18 cellular contexts compared by ENCODE assay signal in genomic region chr2:733001-733400, GRCh38. TPM values are rescaled to one million over a fixed set of nuclear protein-coding genes. Genes with fewer than 3 reads are reported as not detected.
A peak's percentile ranks its signal among the peaks of the same experiment; 100 is the strongest.
DNase-seq lines count a peak whose midpoint lies in the region; ATAC-seq, FAIRE-seq and TF ChIP-seq lines count a peak whose summit lies in the region.
"Had no signal": no experiment of that assay in that cellular context is flagged by ENCODE, and none has a peak within 500 bp of the region (broad histone marks: within the 10 kb centered on the region; RNA-seq: fewer than 3 reads in every experiment).

No MANE protein-coding gene starts in this region.

- BruUV-seq in HepG2 (replicated peaks; lab: Mats Ljungman, UMichigan): no TSS peak

- H3K27ac Mint-ChIP-seq in type B pancreatic cell: no peak overlapping the region
- H3K27ac Mint-ChIP-seq: CD4-positive, CD25-positive, alpha-beta regulatory T cell; CD8-positive, alpha-beta memory T cell; GM23338 had no signal

- in situ Hi-C loops in HepG2 (cut with HindIII; ENCODE audit: extremely low pct_ligation_motif_present, low pct_unique_long_range_greater_than_20kb): no loop called here

- H3K9ac ChIP-seq in HepG2 (ENCODE audit: insufficient read depth, low read depth, low read length): no peak overlapping the region

- intact Hi-C loops in HepG2 (cut with micrococcal nuclease; ENCODE audit: unreplicated experiment): no loop called here
- intact Hi-C loops in right lobe of liver (cut with DNase I): no loop called here
- intact Hi-C loops in esophagus muscularis mucosa (cut with DNase I): no loop called here

- H3K4me3 ChIP-seq in HepG2 (replicated peaks in 1 of 3; ENCODE audit: insufficient read depth in 1 of 3, low read depth in 2 of 3, low read length in 3 of 3) (no peak overlapping the region), right lobe of liver (no peak overlapping the region), H7 (ENCODE audit: insufficient read depth, low read depth, low read length) (no peak overlapping the region), esophagus muscularis mucosa (no peak overlapping the region)
- H3K4me3 ChIP-seq: GM23338 had no signal

- H2AFZ ChIP-seq in HepG2 (ENCODE audit: low read length): no peak overlapping the region
- H2AFZ ChIP-seq: GM23338 had no signal

- no peak for FAIRE-seq in HepG2 (lab: Jason Lieb, UNC)
- FAIRE-seq: G401.6, GM12891, H54 had no signal

- no peak overlapping the region for H3K4me2 ChIP-seq in HepG2 (ENCODE audit: low read depth, low read length)
- H3K4me2 ChIP-seq: GM23338 had no signal

- H3K79me2 ChIP-seq in HepG2 (ENCODE audit: insufficient read depth, low read length): no peaks in the 10 kb centered on the region

- no peaks in the 10 kb centered on the region for H3K36me3 Mint-ChIP-seq in type B pancreatic cell
- H3K36me3 Mint-ChIP-seq: CD4-positive, CD25-positive, alpha-beta regulatory T cell; CD8-positive, alpha-beta memory T cell had no signal

- no peak overlapping the region for H3K4me3 Mint-ChIP-seq in type B pancreatic cell
- H3K4me3 Mint-ChIP-seq: CD4-positive, CD25-positive, alpha-beta regulatory T cell; GM23338 had no signal

- TF ChIP-seq POLR2A in HepG2 (IDR thresholded peaks at IDR 0.05; ENCODE audit: insufficient read depth in 1 of 2, low read depth in 2 of 2, low read length in 2 of 2): no peak
- TF ChIP-seq POLR2A in right lobe of liver (IDR thresholded peaks at IDR 0.05): no peak
- TF ChIP-seq POLR2A in esophagus muscularis mucosa (IDR thresholded peaks at IDR 0.05; ENCODE audit: low read depth): no peak

- peaks cover 11% of the 10 kb centered on the region for H3K27me3 Mint-ChIP-seq in type B pancreatic cell

- H3K27me3 ChIP-seq in HepG2 (ENCODE audit: control insufficient read depth in 1 of 2, insufficient read depth in 2 of 2, low read length in 2 of 2) (peaks cover 0 to 3% of the 10 kb centered on the region in 2 experiments; a peak in 1 of 5 replicates), right lobe of liver (no peaks in the 10 kb centered on the region), H7 (ENCODE audit: control insufficient read depth, insufficient read depth, low read length) (no peaks in the 10 kb centered on the region), esophagus muscularis mucosa (peaks cover 0 to 27% (median 0%) of the 10 kb centered on the region in 4 donors)
- H3K27me3 ChIP-seq: BE2C had no signal

- H3K36me3 ChIP-seq in HepG2 (replicated peaks in 1 of 2; ENCODE audit: control insufficient read depth in 1 of 2, insufficient read depth in 2 of 2, low read length in 2 of 2): no peaks in the 10 kb centered on the region
- H3K36me3 ChIP-seq in right lobe of liver: no peaks in the 10 kb centered on the region
- H3K36me3 ChIP-seq in H7 (replicated peaks; ENCODE audit: control insufficient read depth, insufficient read depth, low read length): no peaks in the 10 kb centered on the region
- H3K36me3 ChIP-seq in esophagus muscularis mucosa: no peaks in the 10 kb centered on the region
- H3K36me3 ChIP-seq: BE2C had no signal

- no peak for TF ChIP-seq EP300 in HepG2 (IDR thresholded peaks at IDR 0.05; ENCODE audit: low read depth in 2 of 2, low read length in 2 of 2)
- TF ChIP-seq EP300 in HepG2 (CRISPR knock-in tag; IDR thresholded peaks at IDR 0.05; ENCODE audit: borderline replicate concordance): no peak
- no peak for TF ChIP-seq EP300 in esophagus muscularis mucosa (IDR thresholded peaks at IDR 0.05)

- 69% methylated on average over 16 of the region's 20 CpGs for WGBS in HepG2 (ENCODE audit: low lambda C conversion rate)
- 96% methylated on average over 4 of the region's 20 CpGs for WGBS in right lobe of liver (ENCODE audit: insufficient coverage, low coverage, low lambda C conversion rate, missing lambda C conversion rate)
- 91% methylated on average over 17 of the region's 20 CpGs for WGBS in esophagus muscularis mucosa

- peaks cover 11% of the 10 kb centered on the region for H3K4me1 Mint-ChIP-seq in type B pancreatic cell (ENCODE audit: unreplicated experiment)

- POLR2A ChIA-PET in HepG2 (lab: Yijun Ruan, JAX): no interaction called here

- no peak for DNase-seq in HepG2 (ENCODE audit: low spot score)
- no peak for DNase-seq in right lobe of liver
- peak; percentile 54 for DNase-seq in H7
- peak; percentile 53 for DNase-seq in esophagus muscularis mucosa (ENCODE audit: extremely low spot score)
- no peak for DNase-seq in type B pancreatic cell (ENCODE audit: extremely low spot score, unreplicated experiment)
- DNase-seq: ACHN; BE2C; C1 segment of cervical spinal cord; CD4-positive, CD25-positive, alpha-beta regulatory T cell; CD8-positive, alpha-beta memory T cell; COR-L47; DMS 273 treated with DMSO at 0.1 percent for 48 hours; DMS53 had no signal

- H3K9me3 Mint-ChIP-seq in type B pancreatic cell: no peaks in the 10 kb centered on the region
- H3K9me3 Mint-ChIP-seq: CD4-positive, CD25-positive, alpha-beta regulatory T cell; CD8-positive, alpha-beta memory T cell; GM23338 had no signal

- H3K9me3 ChIP-seq in HepG2 (ENCODE audit: low read length): no peaks in the 10 kb centered on the region
- H3K9me3 ChIP-seq in right lobe of liver: no peaks in the 10 kb centered on the region
- H3K9me3 ChIP-seq in esophagus muscularis mucosa: no peaks in the 10 kb centered on the region
- H3K9me3 ChIP-seq: BE2C had no signal

- peak; percentile 42 for ATAC-seq in HepG2
- ATAC-seq in right lobe of liver: no peak
- ATAC-seq in HG03045 (IDR thresholded peaks at IDR 0.05; ENCODE audit: unreplicated experiment): no peak
- ATAC-seq: GM23338 had no signal

- no peak for TF ChIP-seq RAD21 in HepG2 (CRISPR knock-in tag; IDR thresholded peaks at IDR 0.05)

- no peaks in the 10 kb centered on the region; the same call in 1 of the 2 replicates for H4K20me1 ChIP-seq in HepG2 (ENCODE audit: insufficient read depth, low read length)

- H3K27ac ChIP-seq in HepG2 (ENCODE audit: extremely low read length, insufficient read depth, low read length) (no peak overlapping the region), right lobe of liver (no peak overlapping the region), esophagus muscularis mucosa (replicated peaks in 1 of 4) (no peak overlapping the region)

- no peaks in the 10 kb centered on the region for H3K4me1 ChIP-seq in HepG2 (ENCODE audit: insufficient read depth, low read length)
- H3K4me1 ChIP-seq in right lobe of liver: no peaks in the 10 kb centered on the region
- H3K4me1 ChIP-seq in esophagus muscularis mucosa: no peaks in the 10 kb centered on the region
- H3K4me1 ChIP-seq: BE2C had no signal

- CTCF ChIA-PET in HepG2 (lab: Yijun Ruan, JAX; ENCODE audit: low intra/inter-chr PET ratio, low total read pairs): no interaction called here

- no peak for TF ChIP-seq CTCF in HepG2 (CRISPR knock-in tag; IDR thresholded peaks at IDR 0.05)
- no peak for TF ChIP-seq CTCF in right lobe of liver (IDR thresholded peaks at IDR 0.05)
- TF ChIP-seq CTCF in esophagus muscularis mucosa (IDR thresholded peaks at IDR 0.05): no peak
- TF ChIP-seq CTCF in type B pancreatic cell (conservative IDR thresholded peaks at IDR 0.05): no peak

TF ChIP-seq in HepG2, 621 proteins besides CTCF, POLR2A, EP300 and RAD21 (continues in another document):
- no peak for TF ChIP-seq ZMAT5 (CRISPR knock-in tag; IDR thresholded peaks at IDR 0.05; ENCODE audit: borderline replicate concordance, low read depth)

RNA-seq across cellular contexts. Expression of gene TMEM18, which starts 55.8 kb away (rescaled TPM):
- total RNA-seq in HepG2 (2016; rRNA removed; fragmentation: Illumina TruSeq; extraction: Trizol) (39.7 and 45.9 TPM in 2 replicates), right lobe of liver (10 to 100 TPM in 2 of 6 experiments, 1 to 10 TPM in 4; 4.2 to 11.4 (median 7.0) TPM), esophagus muscularis mucosa (10 to 100 TPM in 2 of 4 donors, 1 to 10 TPM in 2; 8.7 to 27.3 (median 10.2) TPM), type B pancreatic cell (ENCODE audit: low replicate concordance) (22.8 and 27.4 TPM in 2 replicates)
- 26.8 and 30.8 TPM in 2 replicates for total RNA-seq in HepG2 (2016; cell fraction: cytosol; rRNA removed; fragmentation: Illumina TruSeq; extraction: Trizol; ENCODE audit: low read depth)
- total RNA-seq in HepG2 (2016; cell fraction: insoluble cytoplasmic fraction; rRNA removed; fragmentation: Illumina TruSeq; extraction: Trizol): 36.9 and 47.1 TPM in 2 replicates
- 43.7 and 45.0 TPM in 2 replicates for total RNA-seq in HepG2 (2016; cell fraction: membrane; rRNA removed; fragmentation: Illumina TruSeq; extraction: Trizol)
- 27.3 and 30.5 TPM in 2 replicates for total RNA-seq in HepG2 (2016; cell fraction: nucleus; rRNA removed; fragmentation: Illumina TruSeq; extraction: Trizol)
- polyA plus RNA-seq in HepG2 (2011; rRNA removed): 32.1 and 49.4 TPM in 2 replicates
- polyA plus RNA-seq in HepG2 (2011; cell fraction: cytosol; rRNA removed): 33.5 and 39.5 TPM in 2 replicates
- 29.6 and 38.2 TPM in 2 replicates for polyA plus RNA-seq in HepG2 (2011; cell fraction: nucleus; rRNA removed)
- 36.5 and 48.1 TPM in 2 replicates for polyA plus RNA-seq in HepG2 (2012)
- 37.2 and 42.5 TPM in 2 replicates for polyA plus RNA-seq in HepG2 (2016; cell fraction: cytosol; fragmentation: Illumina TruSeq; extraction: Trizol; ENCODE audit: low read depth)
- polyA plus RNA-seq in HepG2 (2016; cell fraction: insoluble cytoplasmic fraction; fragmentation: Illumina TruSeq; extraction: Trizol; ENCODE audit: low read depth): 36.2 and 38.9 TPM in 2 replicates
- polyA plus RNA-seq in HepG2 (2016; cell fraction: membrane; fragmentation: Illumina TruSeq; extraction: Trizol; ENCODE audit: low read depth): 38.3 and 46.2 TPM in 2 replicates
- 49.7 and 63.7 TPM in 2 replicates for polyA plus RNA-seq in HepG2 (2016; cell fraction: nucleus; fragmentation: Illumina TruSeq; extraction: Trizol; ENCODE audit: insufficient read depth, low read depth)
- polyA minus RNA-seq in HepG2 (2011; rRNA and poly(A)+ RNA removed; ENCODE audit: low replicate concordance): 19.9 and 51.6 TPM in 2 replicates
- 14.5 and 14.9 TPM in 2 replicates for polyA minus RNA-seq in HepG2 (2011; cell fraction: cytosol; rRNA and poly(A)+ RNA removed)
- polyA minus RNA-seq in HepG2 (2011; cell fraction: nucleus; rRNA and poly(A)+ RNA removed): 39.4 and 50.0 TPM in 2 replicates
- total RNA-seq in H7 (2014; rRNA removed; shearing (Covaris generic)): 18.8 and 23.9 TPM in 2 replicates

Comparison
In these comparisons a context has a peak if more than half of its experiments do, and no peak if none do; other contexts are left out.
1. DNase-seq: peak in H7 (single experiment) and esophagus muscularis mucosa (single experiment); none in HepG2 (single experiment), right lobe of liver (0 of 3) and type B pancreatic cell (single experiment).